18 cellular contexts compared by ENCODE assay signal in genomic region chr15:58566029-58566428, GRCh38.
"Had no signal": no experiment of that assay in that cellular context is flagged by ENCODE, and none has a peak within 500 bp of the region (broad histone marks: within the 10 kb centered on the region; RNA-seq: fewer than 3 reads in every experiment).

No MANE protein-coding gene starts in this region.

- H3K36me3 ChIP-seq: cardiac muscle cell, sigmoid colon, transverse colon had no signal

- H3K27me3 ChIP-seq: cardiac muscle cell, sigmoid colon, transverse colon had no signal

- H3K9me3 ChIP-seq: psoas muscle, sigmoid colon, transverse colon had no signal

- H3K4me3 ChIP-seq: cardiac muscle cell, coronary artery, psoas muscle, sigmoid colon, transverse colon had no signal

- H3K4me3 Mint-ChIP-seq: activated T-cell treated with anti-CD3 and anti-CD28 coated beads, Interleukin-2, amount 50 U/mL, for 72 hours; immature natural killer cell; nephron had no signal

- ATAC-seq: activated T-cell treated with anti-CD3 and anti-CD28 coated beads, Interleukin-2, amount 50 U/mL, for 72 hours; psoas muscle had no signal

- H3K4me1 ChIP-seq: psoas muscle, sigmoid colon had no signal

- H3K27ac ChIP-seq: cardiac muscle cell, coronary artery, epithelial cell of prostate, psoas muscle, sigmoid colon, transverse colon had no signal

- H3K27ac Mint-ChIP-seq: activated T-cell treated with anti-CD3 and anti-CD28 coated beads, Interleukin-2, amount 50 U/mL, for 72 hours; nephron had no signal

- DNase-seq: activated CD4-positive, alpha-beta T cell treated with anti-CD3 and anti-CD28 coated beads, Interleukin-2, amount 50 U/mL, for 48 hours; activated CD8-positive, alpha-beta memory T cell treated with anti-CD3 and anti-CD28 coated beads, Interleukin-2, amount 50 U/mL, for 4 hours; activated naive CD4-positive, alpha-beta T cell; activated T-cell treated with anti-CD3 and anti-CD28 coated beads, Interleukin-2, amount 50 U/mL, for 72 hours; effector CD8-positive, alpha-beta T cell; glutamatergic neuron; immature natural killer cell; psoas muscle; sigmoid colon; stimulated activated CD4-positive, alpha-beta T cell treated with anti-CD3 and anti-CD28 coated beads, Interleukin-2, amount 100 ng/mL, for 24 hours; stimulated activated naive CD4-positive, alpha-beta T cell; substantia nigra; T-helper 2 cell; transverse colon had no signal

- H3K9me3 Mint-ChIP-seq: activated T-cell treated with anti-CD3 and anti-CD28 coated beads, Interleukin-2, amount 50 U/mL, for 72 hours; nephron had no signal
